In the genomic region with DNA sequence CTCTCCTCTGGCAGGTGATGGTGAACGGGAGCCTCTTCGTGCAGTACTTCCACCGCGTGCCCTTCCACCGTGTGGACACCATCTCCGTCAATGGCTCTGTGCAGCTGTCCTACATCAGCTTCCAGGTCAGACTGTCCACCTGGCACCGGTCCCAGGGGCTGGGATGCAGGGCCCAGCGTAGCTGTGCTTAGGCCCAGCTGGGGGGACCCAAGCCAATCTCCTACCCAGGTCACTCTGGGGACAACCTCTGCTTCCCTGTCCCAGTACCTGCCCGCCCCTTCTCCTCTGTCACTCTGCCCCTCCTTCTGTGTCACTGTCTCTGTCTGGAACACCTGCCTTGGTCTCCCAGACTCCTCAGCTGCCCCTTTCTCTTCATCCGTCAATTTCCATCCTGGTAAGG, we compare ENCODE assay signal across 7 cellular contexts. TPM values are rescaled to one million over a fixed set of nuclear protein-coding genes. Genes with fewer than 3 reads are reported as not detected.
"Had no signal": no experiment of that assay in that cellular context is flagged by ENCODE, and none has a peak within 500 bp of the region (broad histone marks: within the 10 kb centered on the region; RNA-seq: fewer than 3 reads in every experiment).

No MANE protein-coding gene starts in this region.

RNA-seq across cellular contexts. Expression of a gene that starts 11.0 kb away (rescaled TPM):
- total RNA-seq: activated B cell treated with CpG ODN at 0.5 μM for 24 hours; activated CD4-positive, alpha-beta T cell treated with anti-CD3 and anti-CD28 coated beads for 36 hours; activated CD4-positive, alpha-beta T cell treated with anti-CD3 and anti-CD28 coated beads, Interleukin-2, amount 10 ng/mL, durations not matched to agents 24 days and 14 days; activated CD8-positive, alpha-beta memory T cell treated with anti-CD3 and anti-CD28 coated beads for 36 hours; activated CD8-positive, alpha-beta T cell treated with anti-CD3 and anti-CD28 coated beads for 36 hours; T-helper 17 cell; WTC11 had no signal
